Comparison of ENCODE assay signal across 9 cellular contexts in the genomic region with DNA sequence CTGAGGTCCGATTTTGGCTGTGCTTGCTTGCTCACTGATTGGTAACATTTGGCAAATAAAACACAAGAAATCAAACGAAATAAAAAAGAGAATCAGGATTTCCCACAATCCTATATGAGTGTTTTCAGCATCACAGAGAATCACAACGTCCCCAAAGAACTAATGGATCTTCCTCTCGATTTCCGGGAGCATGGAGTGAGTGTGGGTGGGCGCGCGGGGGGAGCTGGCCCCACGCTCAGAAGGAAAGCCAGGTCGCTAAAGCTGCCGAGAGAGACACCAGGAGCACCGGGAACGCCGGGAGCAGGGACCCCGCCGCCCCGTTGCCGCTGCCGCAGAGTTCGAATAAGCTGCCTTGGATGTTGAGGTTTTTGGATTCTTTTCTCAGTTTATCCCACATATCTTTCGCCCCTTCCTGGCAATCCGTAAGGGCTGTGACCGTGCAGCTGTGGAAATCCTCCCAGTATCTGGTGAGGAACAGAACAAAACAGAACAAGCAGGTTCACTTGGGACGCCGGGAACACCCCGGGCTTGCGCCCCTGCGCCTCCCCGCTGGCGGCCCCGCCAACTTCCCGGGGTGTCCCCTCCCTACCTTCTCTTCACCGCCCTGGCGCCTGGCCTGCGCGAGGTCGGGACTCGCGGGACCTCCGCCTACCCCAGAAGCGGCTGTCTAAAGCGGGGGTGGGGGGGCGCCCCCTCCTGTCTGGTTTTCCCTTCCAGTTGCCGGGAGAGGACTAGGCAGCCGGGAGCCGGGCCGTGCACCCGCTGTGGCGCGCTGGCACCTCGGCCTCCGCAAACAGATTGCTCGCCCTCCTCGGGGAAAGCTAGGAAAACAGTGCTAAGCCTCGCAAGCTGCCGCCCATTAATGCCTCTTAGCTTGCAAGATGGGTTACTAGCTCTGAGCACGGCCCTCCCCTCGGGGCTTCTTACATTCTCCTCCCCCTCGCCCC. TPM values are rescaled to one million over a fixed set of nuclear protein-coding genes. Genes with fewer than 3 reads are reported as not detected.
DNase-seq lines count a peak whose midpoint lies in the region; ATAC-seq and TF ChIP-seq lines count a peak whose summit lies in the region.
"Had no signal": no experiment of that assay in that cellular context is flagged by ENCODE, and none has a peak within 500 bp of the region (broad histone marks: within the 10 kb centered on the region; RNA-seq: fewer than 3 reads in every experiment).

No MANE protein-coding gene starts in this region.

- intact Hi-C loops in heart left ventricle (cut with DNase I): loop anchor here in 5 of 10 donors (5.0 to 10.0 kb wide), 3 partner anchors 524 to 534 kb away; no protein-coding TSS in a partner anchor

- DNase-seq in DMS114 treated with DMSO at 0.1 percent for 48 hours (lab: John Stamatoyannopoulos, UW; ENCODE audit: unreplicated experiment): peak; percentile 16
- DNase-seq in WERI-Rb-1: peak; percentile 96
- DNase-seq in heart left ventricle: peak; percentile 51 to 81 (median 59)
- DNase-seq in NCI-H2029 (lab: John Stamatoyannopoulos, UW): no peak
- DNase-seq in stimulated activated CD4-positive, alpha-beta T cell treated with anti-CD3 and anti-CD28 coated beads, Interleukin-12 subunit alpha, Interleukin-12 subunit beta, amount 100 ng/mL, for 4 hours: no peak
- DNase-seq: NCI-H1417 treated with DMSO at 0.1 percent for 48 hours had no signal

- ATAC-seq in heart left ventricle (peak in 2 of 4 donors; percentile 32 to 40), HG03439 (IDR thresholded peaks at IDR 0.05; ENCODE audit: unreplicated experiment) (no peak), GM19023 (IDR thresholded peaks at IDR 0.05; ENCODE audit: unreplicated experiment) (no peak)

- H3K4me1 ChIP-seq in heart left ventricle: peaks cover 0 to 82% (median 46%) of the 10 kb centered on the region in 12 donors
- peaks cover 2% of the 10 kb centered on the region for H3K4me1 ChIP-seq in rectal smooth muscle tissue (ENCODE audit: control insufficient read depth, insufficient read depth, low read length)

- no peak for TF ChIP-seq POLR2A in heart left ventricle (IDR thresholded peaks at IDR 0.05)

- H3K9ac ChIP-seq in rectal smooth muscle tissue (ENCODE audit: low read length): no peak overlapping the region

- 3 to 8% (median 5%) methylated on average over 55 to 59 of the region's 59 CpGs for WGBS in heart left ventricle, 4 donors

- peaks cover 42% of the 10 kb centered on the region for H3K36me3 ChIP-seq in WERI-Rb-1
- H3K36me3 ChIP-seq in heart left ventricle: no peaks in the 10 kb centered on the region
- no peaks in the 10 kb centered on the region for H3K36me3 ChIP-seq in rectal smooth muscle tissue (ENCODE audit: control insufficient read depth, insufficient read depth, low read length)

- H3K9me3 ChIP-seq in WERI-Rb-1 (ENCODE audit: severe bottlenecking): peaks cover 7% of the 10 kb centered on the region
- H3K9me3 ChIP-seq in heart left ventricle: no peaks in the 10 kb centered on the region

- H3K27me3 ChIP-seq in WERI-Rb-1 (ENCODE audit: insufficient read depth, low read depth, severe bottlenecking) (no peaks in the 10 kb centered on the region), heart left ventricle (peaks cover 62 to 100% (median 98%) of the 10 kb centered on the region in 9 donors), rectal smooth muscle tissue (ENCODE audit: control insufficient read depth, insufficient read depth, low read length) (peaks cover 80% of the 10 kb centered on the region)

- peak overlapping the region; percentile 93 for H3K27ac ChIP-seq in WERI-Rb-1
- H3K27ac ChIP-seq in heart left ventricle: peak overlapping the region; percentile 55 to 91 (median 76)
- H3K27ac ChIP-seq in rectal smooth muscle tissue (ENCODE audit: low read depth, low read length): no peak overlapping the region

- TF ChIP-seq CTCF in WERI-Rb-1 (IDR thresholded peaks at IDR 0.05; ENCODE audit: low read depth, low read length) (peak; percentile 41), heart left ventricle (IDR thresholded peaks at IDR 0.05) (peak in 8 of 12 donors; percentile 12 to 40 (median 22))

- H3K4me3 ChIP-seq in WERI-Rb-1 (ENCODE audit: low read depth, low read length) (peak overlapping the region; percentile 58), heart left ventricle (peak overlapping the region; percentile 1 to 67 (median 38)), rectal smooth muscle tissue (ENCODE audit: low read length) (peak overlapping the region; percentile 25)

RNA-seq across cellular contexts. Expression of gene NRN1, which starts 7.7 kb away (rescaled TPM):
- 10 to 100 TPM in 5 of 9 donors, 1 to 10 TPM in 4; 8.3 to 21.0 (median 12.5) TPM for total RNA-seq in heart left ventricle
- polyA plus RNA-seq in heart left ventricle: 10 to 100 TPM; 10.5 to 16.3 TPM

Comparison
In these comparisons a context has a peak if more than half of its experiments do, and no peak if none do; other contexts are left out.
1. DNase-seq: peak in DMS114 treated with DMSO at 0.1 percent for 48 hours (single experiment), WERI-Rb-1 (single experiment) and heart left ventricle (5 of 5); none in NCI-H2029 (single experiment) and stimulated activated CD4-positive, alpha-beta T cell treated with anti-CD3 and anti-CD28 coated beads, Interleukin-12 subunit alpha, Interleukin-12 subunit beta, amount 100 ng/mL, for 4 hours (single experiment).
2. Peak in every context shown above with its lines, with median percentiles within 50 percentile points of each other: H3K4me3 ChIP-seq.